Comparison of ENCODE assay signal across 9 cellular contexts in genomic region chr14:89625208-89625987, GRCh38.
A peak's percentile ranks its signal among the peaks of the same experiment; 100 is the strongest.
DNase-seq lines count a peak whose midpoint lies in the region; ATAC-seq and TF ChIP-seq lines count a peak whose summit lies in the region.
"Had no signal": no experiment of that assay in that cellular context is flagged by ENCODE, and none has a peak within 500 bp of the region (broad histone marks: within the 10 kb centered on the region; RNA-seq: fewer than 3 reads in every experiment).

No MANE protein-coding gene starts in this region.

- H3K4me1 Mint-ChIP-seq in Caco-2 (ENCODE audit: low read depth, unreplicated experiment): peaks cover 8% of the 10 kb centered on the region

- H3K36me3 ChIP-seq in mucosa of descending colon (ENCODE audit: low read depth): no peaks in the 10 kb centered on the region
- H3K36me3 ChIP-seq in Caco-2 (ENCODE audit: control insufficient read depth, insufficient read depth, low read length): no peaks in the 10 kb centered on the region

- CTCF ChIA-PET in Caco-2 (lab: Charles Lee): no interaction called here

- no peaks in the 10 kb centered on the region for H3K36me3 Mint-ChIP-seq in Caco-2 (ENCODE audit: insufficient read depth, unreplicated experiment)

- H3K9me3 ChIP-seq in mucosa of descending colon: no peaks in the 10 kb centered on the region
- H3K9me3 ChIP-seq in Caco-2: no peaks in the 10 kb centered on the region

- H3K4me1 ChIP-seq in mucosa of descending colon (ENCODE audit: low read depth) (peaks cover 5% of the 10 kb centered on the region), Caco-2 (no peaks in the 10 kb centered on the region)

- H3K27ac Mint-ChIP-seq in Caco-2 (ENCODE audit: unreplicated experiment): no peak overlapping the region

- no peak overlapping the region for H3K4me3 Mint-ChIP-seq in Caco-2 (ENCODE audit: unreplicated experiment)

- POLR2A ChIA-PET in Caco-2 (lab: Charles Lee): no interaction called here

- TF ChIP-seq CTCF in mucosa of descending colon (IDR thresholded peaks at IDR 0.05): no peak
- no peak for TF ChIP-seq CTCF in Caco-2 (IDR thresholded peaks at IDR 0.05; ENCODE audit: insufficient read depth in 1 of 2, low read depth in 1 of 2, low read length in 1 of 2, severe bottlenecking in 1 of 2, unreplicated experiment in 1 of 2)

- H3K27me3 ChIP-seq in Caco-2 (replicated peaks; ENCODE audit: control insufficient read depth, insufficient read depth, low read length): no peaks in the 10 kb centered on the region

- H3K4me3 ChIP-seq in mucosa of descending colon (no peak overlapping the region), Caco-2 (ENCODE audit: low read depth, low read length) (no peak overlapping the region)
- H3K4me3 ChIP-seq: coronary artery had no signal

- no peaks in the 10 kb centered on the region for H3K27me3 Mint-ChIP-seq in Caco-2 (ENCODE audit: insufficient read depth, unreplicated experiment)

- peak; percentile 81 for DNase-seq in COR-L47 (lab: John Stamatoyannopoulos, UW)
- DNase-seq in NCI-H146 (lab: John Stamatoyannopoulos, UW): peak; percentile 31
- DNase-seq in amygdala (lab: John Stamatoyannopoulos, UW): peak in 30 of 56 donors; percentile 7 to 73 (median 26)
- no peak for DNase-seq in mucosa of descending colon
- no peak for DNase-seq in cerebellar cortex (ENCODE audit: low spot score)
- DNase-seq in activated CD4-positive, alpha-beta T cell treated with anti-CD3 and anti-CD28 coated beads, Interleukin-2, amount 50 U/mL, for 4 hours: no peak
- DNase-seq in Caco-2: no peak

- peaks cover 9% of the 10 kb centered on the region for H3K9me3 Mint-ChIP-seq in Caco-2 (ENCODE audit: unreplicated experiment)

- intact Hi-C loops in mucosa of descending colon (cut with DNase I, micrococcal nuclease) (no loop called here), Caco-2 (cut with micrococcal nuclease; ENCODE audit: unreplicated experiment) (no loop called here)

- no TSS peak for BruUV-seq in Caco-2 (replicated peaks; lab: Mats Ljungman, UMichigan)

- ATAC-seq in mucosa of descending colon (peak; percentile 19), HG02973 (IDR thresholded peaks at IDR 0.05; ENCODE audit: unreplicated experiment) (no peak)

Comparison
In these comparisons a context has a peak if more than half of its experiments do, and no peak if none do; other contexts are left out.
1. DNase-seq: peak in COR-L47 (single experiment), NCI-H146 (single experiment) and amygdala (30 of 56); none in mucosa of descending colon (0 of 3), cerebellar cortex (single experiment), activated CD4-positive, alpha-beta T cell treated with anti-CD3 and anti-CD28 coated beads, Interleukin-2, amount 50 U/mL, for 4 hours (0 of 2) and Caco-2 (0 of 2).